In genomic region chr9:71630371-71630770, GRCh38 we compare ENCODE assay signal across 28 cellular contexts.
DNase-seq lines count a peak whose midpoint lies in the region; ATAC-seq and TF ChIP-seq lines count a peak whose summit lies in the region.
"Had no signal": no experiment of that assay in that cellular context is flagged by ENCODE, and none has a peak within 500 bp of the region (broad histone marks: within the 10 kb centered on the region; RNA-seq: fewer than 3 reads in every experiment).

No MANE protein-coding gene starts in this region.

- H3K27me3 ChIP-seq in lower lobe of right lung (ENCODE audit: low read depth) = no peaks in the 10 kb centered on the region
- H3K27me3 ChIP-seq: pancreas, tibial nerve had no signal

- DNase-seq in CMK (ENCODE audit: low read depth) (peak; percentile 17), OCI-M1 (lab: John Stamatoyannopoulos, UW) (peak; percentile 81), dermis blood vessel endothelial cell (peak; percentile 78), lower lobe of right lung (no peak), left colon (no peak)
- DNase-seq: activated CD4-positive, CD25-positive, alpha-beta regulatory T cell treated with anti-CD3 and anti-CD28 coated beads, Interleukin-2, amount 50 U/mL, for 72 hours; activated naive CD4-positive, alpha-beta T cell treated with anti-CD3 and anti-CD28 coated beads, Interleukin-2, amount 50 U/mL, for 16 hours; anterior cingulate cortex; C1 segment of cervical spinal cord; caudate nucleus; DMS79 treated with DMSO at 0.1 percent for 48 hours; HCEC 1CT; head of caudate nucleus; midbrain; naive thymus-derived CD8-positive, alpha-beta T cell; NCI-H1092; NCI-H2029 treated with DMSO at 0.1 percent for 48 hours; NCI-H226; NCI-H748 treated with DMSO at 0.1 percent for 48 hours; pancreas; T1000 had no signal

- TF ChIP-seq CTCF in lower lobe of right lung (IDR thresholded peaks at IDR 0.05) = no peak

- no peaks in the 10 kb centered on the region for H3K36me3 ChIP-seq in lower lobe of right lung
- H3K36me3 ChIP-seq: pancreas, tibial nerve had no signal

- ATAC-seq in lower lobe of right lung = peak; percentile 40 to 49
- no peak for ATAC-seq in GM18870 (IDR thresholded peaks at IDR 0.05; ENCODE audit: unreplicated experiment)
- ATAC-seq in HG02678 (IDR thresholded peaks at IDR 0.05; ENCODE audit: unreplicated experiment) = no peak
- no peak for ATAC-seq in left colon
- no peak for ATAC-seq in HG03342 (IDR thresholded peaks at IDR 0.05; ENCODE audit: unreplicated experiment)
- ATAC-seq: naive thymus-derived CD8-positive, alpha-beta T cell; pancreas; sciatic nerve; SK-N-SH treated with all-trans-retinoic acid at 6 μM for 48 hours had no signal

- no peaks in the 10 kb centered on the region for H3K9me3 ChIP-seq in lower lobe of right lung
- H3K9me3 ChIP-seq: pancreas, tibial nerve had no signal

- intact Hi-C loops in lower lobe of right lung (cut with DNase I) (no loop called here), left colon (cut with DNase I, micrococcal nuclease) (no loop called here)

- peaks cover 19% of the 10 kb centered on the region for H3K4me1 ChIP-seq in lower lobe of right lung
- H3K4me1 ChIP-seq: pancreas had no signal

- H3K27ac ChIP-seq in lower lobe of right lung = peak overlapping the region; percentile 50
- H3K27ac ChIP-seq: pancreas, RWPE1, tibial nerve had no signal

- H3K4me3 ChIP-seq in lower lobe of right lung = no peak overlapping the region
- H3K4me3 ChIP-seq: pancreas, tibial nerve had no signal

Comparison
In these comparisons a context has a peak if more than half of its experiments do, and no peak if none do; other contexts are left out.
1. DNase-seq: peak in CMK (single experiment), OCI-M1 (single experiment) and dermis blood vessel endothelial cell (single experiment); none in lower lobe of right lung (single experiment) and left colon (0 of 2).
2. ATAC-seq: peak in lower lobe of right lung (2 of 2); none in GM18870 (single experiment), HG02678 (single experiment), left colon (single experiment) and HG03342 (single experiment).